Comparison of ENCODE assay signal across 1 cellular context in the genomic region with DNA sequence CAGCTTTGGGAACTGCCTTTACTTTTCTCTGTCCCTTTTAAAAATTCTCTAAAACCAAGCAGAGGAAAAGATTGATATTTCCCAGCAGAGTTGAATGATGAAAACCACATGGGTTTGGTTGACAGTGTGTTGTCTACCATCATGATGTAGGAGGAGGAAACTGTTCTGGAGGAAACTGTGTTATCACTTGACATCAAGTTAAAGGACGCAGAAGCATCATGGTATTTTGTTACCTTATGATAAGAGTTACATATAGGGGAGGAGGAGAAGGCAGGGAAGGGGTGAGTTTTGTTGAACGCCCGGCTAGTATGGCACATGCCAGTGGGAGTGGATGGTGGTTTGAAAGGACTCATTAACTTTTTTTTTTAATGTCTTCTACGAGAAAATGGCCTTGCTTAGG.
A peak's percentile ranks its signal among the peaks of the same experiment; 100 is the strongest.
TF ChIP-seq lines count a peak whose summit lies in the region.

No MANE protein-coding gene starts in this region.

TF ChIP-seq in K562, 482 proteins besides CTCF, POLR2A, EP300 and RAD21 (continued from another document and continues in another):
- TF ChIP-seq, protein P1, sequence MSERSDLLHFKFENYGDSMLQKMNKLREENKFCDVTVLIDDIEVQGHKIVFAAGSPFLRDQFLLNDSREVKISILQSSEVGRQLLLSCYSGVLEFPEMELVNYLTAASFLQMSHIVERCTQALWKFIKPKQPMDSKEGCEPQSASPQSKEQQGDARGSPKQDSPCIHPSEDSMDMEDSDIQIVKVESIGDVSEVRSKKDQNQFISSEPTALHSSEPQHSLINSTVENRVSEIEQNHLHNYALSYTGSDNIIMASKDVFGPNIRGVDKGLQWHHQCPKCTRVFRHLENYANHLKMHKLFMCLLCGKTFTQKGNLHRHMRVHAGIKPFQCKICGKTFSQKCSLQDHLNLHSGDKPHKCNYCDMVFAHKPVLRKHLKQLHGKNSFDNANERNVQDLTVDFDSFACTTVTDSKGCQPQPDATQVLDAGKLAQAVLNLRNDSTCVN (CRISPR knock-in tag; IDR thresholded peaks at IDR 0.05), result no peak
- TF ChIP-seq BCL6 (CRISPR knock-in tag; IDR thresholded peaks at IDR 0.05) (no peak), FUS (optimal IDR thresholded peaks at IDR 0.05; ENCODE audit: low read depth, low read length) (no peak), POLR3G (IDR thresholded peaks at IDR 0.05; ENCODE audit: extremely low read depth, insufficient read length, insufficient replicate concordance) (no peak), ZNF561 (CRISPR knock-in tag; conservative IDR thresholded peaks at IDR 0.05) (no peak), NR2C2 (CRISPR knock-in tag; IDR thresholded peaks at IDR 0.05) (no peak), NR2C2 (tag; IDR thresholded peaks at IDR 0.05) (0 out of 2 replicates have a peak, but pooled peaks have one; percentile 11), ARID1B (IDR thresholded peaks at IDR 0.05) (0 out of 2 replicates have a peak, but pooled peaks have one; percentile 21), ZNF76 (CRISPR knock-in tag; IDR thresholded peaks at IDR 0.05; ENCODE audit: borderline replicate concordance) (no peak), MECOM (CRISPR knock-in tag; IDR thresholded peaks at IDR 0.05) (peak; percentile 30; the same call in 1 of the 2 replicates), ZNF780A (CRISPR knock-in tag; IDR thresholded peaks at IDR 0.05) (no peak), ZNF589 (CRISPR knock-in tag; IDR thresholded peaks at IDR 0.05; ENCODE audit: low read depth) (0 out of 2 replicates have a peak, but pooled peaks have one; percentile 20), GABPB2 (CRISPR knock-in tag; conservative IDR thresholded peaks at IDR 0.05) (no peak), SRSF1 (IDR thresholded peaks at IDR 0.05; ENCODE audit: low read depth, low read length) (no peak), GATAD2A (IDR thresholded peaks at IDR 0.05) (peak; percentile 14; the same call in 1 of the 2 replicates), NFRKB (IDR thresholded peaks at IDR 0.05; ENCODE audit: low read depth) (peak; percentile 48; the same call in 1 of the 2 replicates), LEF1 (IDR thresholded peaks at IDR 0.05) (peak; percentile 31), KLF13 (tag; IDR thresholded peaks at IDR 0.05; ENCODE audit: borderline replicate concordance, low read depth) (no peak), SMARCA4 (IDR thresholded peaks at IDR 0.05) (peak; percentile 40; the same call in 1 of the 2 replicates), PHF21A (IDR thresholded peaks at IDR 0.05; ENCODE audit: borderline replicate concordance, low read depth) (no peak), EHMT2 (IDR thresholded peaks at IDR 0.05) (peak; percentile 65; the same call in 1 of the 2 replicates), EP400 (IDR thresholded peaks at IDR 0.05) (no peak), GTF2A2 (tag; IDR thresholded peaks at IDR 0.05) (0 out of 2 replicates have a peak, but pooled peaks have one; percentile 16), POLR2H (tag; IDR thresholded peaks at IDR 0.05; ENCODE audit: low read depth) (peak; percentile 18; the same call in 1 of the 2 replicates), GATAD2B (IDR thresholded peaks at IDR 0.05; ENCODE audit: borderline replicate concordance) (no peak), CTBP1 (IDR thresholded peaks at IDR 0.05; ENCODE audit: borderline replicate concordance) (peak; percentile 23; the same call in 1 of the 2 replicates), SMARCB1 (IDR thresholded peaks at IDR 0.05; ENCODE audit: insufficient read length, low read depth) (no peak), RBBP5 (IDR thresholded peaks at IDR 0.05; ENCODE audit: borderline replicate concordance, insufficient read depth, low read length, poor library complexity, severe bottlenecking) (no peak)
- TF ChIP-seq, protein P2, sequence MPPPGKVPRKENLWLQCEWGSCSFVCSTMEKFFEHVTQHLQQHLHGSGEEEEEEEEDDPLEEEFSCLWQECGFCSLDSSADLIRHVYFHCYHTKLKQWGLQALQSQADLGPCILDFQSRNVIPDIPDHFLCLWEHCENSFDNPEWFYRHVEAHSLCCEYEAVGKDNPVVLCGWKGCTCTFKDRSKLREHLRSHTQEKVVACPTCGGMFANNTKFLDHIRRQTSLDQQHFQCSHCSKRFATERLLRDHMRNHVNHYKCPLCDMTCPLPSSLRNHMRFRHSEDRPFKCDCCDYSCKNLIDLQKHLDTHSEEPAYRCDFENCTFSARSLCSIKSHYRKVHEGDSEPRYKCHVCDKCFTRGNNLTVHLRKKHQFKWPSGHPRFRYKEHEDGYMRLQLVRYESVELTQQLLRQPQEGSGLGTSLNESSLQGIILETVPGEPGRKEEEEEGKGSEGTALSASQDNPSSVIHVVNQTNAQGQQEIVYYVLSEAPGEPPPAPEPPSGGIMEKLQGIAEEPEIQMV (tag; conservative IDR thresholded peaks at IDR 0.05; ENCODE audit: low read depth), result 0 out of 2 replicates have a peak, but pooled peaks have one; percentile 21
- TF ChIP-seq, protein P3, sequence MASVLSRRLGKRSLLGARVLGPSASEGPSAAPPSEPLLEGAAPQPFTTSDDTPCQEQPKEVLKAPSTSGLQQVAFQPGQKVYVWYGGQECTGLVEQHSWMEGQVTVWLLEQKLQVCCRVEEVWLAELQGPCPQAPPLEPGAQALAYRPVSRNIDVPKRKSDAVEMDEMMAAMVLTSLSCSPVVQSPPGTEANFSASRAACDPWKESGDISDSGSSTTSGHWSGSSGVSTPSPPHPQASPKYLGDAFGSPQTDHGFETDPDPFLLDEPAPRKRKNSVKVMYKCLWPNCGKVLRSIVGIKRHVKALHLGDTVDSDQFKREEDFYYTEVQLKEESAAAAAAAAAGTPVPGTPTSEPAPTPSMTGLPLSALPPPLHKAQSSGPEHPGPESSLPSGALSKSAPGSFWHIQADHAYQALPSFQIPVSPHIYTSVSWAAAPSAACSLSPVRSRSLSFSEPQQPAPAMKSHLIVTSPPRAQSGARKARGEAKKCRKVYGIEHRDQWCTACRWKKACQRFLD (CRISPR knock-in tag; IDR thresholded peaks at IDR 0.05), result peak; percentile 71
- TF ChIP-seq, protein P4, sequence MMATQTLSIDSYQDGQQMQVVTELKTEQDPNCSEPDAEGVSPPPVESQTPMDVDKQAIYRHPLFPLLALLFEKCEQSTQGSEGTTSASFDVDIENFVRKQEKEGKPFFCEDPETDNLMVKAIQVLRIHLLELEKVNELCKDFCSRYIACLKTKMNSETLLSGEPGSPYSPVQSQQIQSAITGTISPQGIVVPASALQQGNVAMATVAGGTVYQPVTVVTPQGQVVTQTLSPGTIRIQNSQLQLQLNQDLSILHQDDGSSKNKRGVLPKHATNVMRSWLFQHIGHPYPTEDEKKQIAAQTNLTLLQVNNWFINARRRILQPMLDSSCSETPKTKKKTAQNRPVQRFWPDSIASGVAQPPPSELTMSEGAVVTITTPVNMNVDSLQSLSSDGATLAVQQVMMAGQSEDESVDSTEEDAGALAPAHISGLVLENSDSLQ (IDR thresholded peaks at IDR 0.05), result 0 out of 2 replicates have a peak, but pooled peaks have one; percentile 21
- TF ChIP-seq, protein P5, sequence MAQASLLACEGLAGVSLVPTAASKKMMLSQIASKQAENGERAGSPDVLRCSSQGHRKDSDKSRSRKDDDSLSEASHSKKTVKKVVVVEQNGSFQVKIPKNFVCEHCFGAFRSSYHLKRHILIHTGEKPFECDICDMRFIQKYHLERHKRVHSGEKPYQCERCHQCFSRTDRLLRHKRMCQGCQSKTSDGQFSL (CRISPR knock-in tag; IDR thresholded peaks at IDR 0.05), result no peak
- TF ChIP-seq, protein P5 (tag; IDR thresholded peaks at IDR 0.05), result peak in 1 of 2 experiments; percentile 64; a peak in 1 of 4 replicates
- TF ChIP-seq, protein P6, sequence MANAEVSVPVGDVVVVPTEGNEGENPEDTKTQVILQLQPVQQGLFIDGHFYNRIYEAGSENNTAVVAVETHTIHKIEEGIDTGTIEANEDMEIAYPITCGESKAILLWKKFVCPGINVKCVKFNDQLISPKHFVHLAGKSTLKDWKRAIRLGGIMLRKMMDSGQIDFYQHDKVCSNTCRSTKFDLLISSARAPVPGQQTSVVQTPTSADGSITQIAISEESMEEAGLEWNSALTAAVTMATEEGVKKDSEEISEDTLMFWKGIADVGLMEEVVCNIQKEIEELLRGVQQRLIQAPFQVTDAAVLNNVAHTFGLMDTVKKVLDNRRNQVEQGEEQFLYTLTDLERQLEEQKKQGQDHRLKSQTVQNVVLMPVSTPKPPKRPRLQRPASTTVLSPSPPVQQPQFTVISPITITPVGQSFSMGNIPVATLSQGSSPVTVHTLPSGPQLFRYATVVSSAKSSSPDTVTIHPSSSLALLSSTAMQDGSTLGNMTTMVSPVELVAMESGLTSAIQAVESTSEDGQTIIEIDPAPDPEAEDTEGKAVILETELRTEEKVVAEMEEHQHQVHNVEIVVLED (CRISPR knock-in tag; IDR thresholded peaks at IDR 0.05), result no peak
- TF ChIP-seq, protein P7, sequence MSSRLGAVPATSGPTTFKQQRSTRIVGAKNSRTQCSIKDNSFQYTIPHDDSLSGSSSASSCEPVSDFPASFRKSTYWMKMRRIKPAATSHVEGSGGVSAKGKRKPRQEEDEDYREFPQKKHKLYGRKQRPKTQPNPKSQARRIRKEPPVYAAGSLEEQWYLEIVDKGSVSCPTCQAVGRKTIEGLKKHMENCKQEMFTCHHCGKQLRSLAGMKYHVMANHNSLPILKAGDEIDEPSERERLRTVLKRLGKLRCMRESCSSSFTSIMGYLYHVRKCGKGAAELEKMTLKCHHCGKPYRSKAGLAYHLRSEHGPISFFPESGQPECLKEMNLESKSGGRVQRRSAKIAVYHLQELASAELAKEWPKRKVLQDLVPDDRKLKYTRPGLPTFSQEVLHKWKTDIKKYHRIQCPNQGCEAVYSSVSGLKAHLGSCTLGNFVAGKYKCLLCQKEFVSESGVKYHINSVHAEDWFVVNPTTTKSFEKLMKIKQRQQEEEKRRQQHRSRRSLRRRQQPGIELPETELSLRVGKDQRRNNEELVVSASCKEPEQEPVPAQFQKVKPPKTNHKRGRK (tag; IDR thresholded peaks at IDR 0.05), result no peak
- TF ChIP-seq, protein P8, sequence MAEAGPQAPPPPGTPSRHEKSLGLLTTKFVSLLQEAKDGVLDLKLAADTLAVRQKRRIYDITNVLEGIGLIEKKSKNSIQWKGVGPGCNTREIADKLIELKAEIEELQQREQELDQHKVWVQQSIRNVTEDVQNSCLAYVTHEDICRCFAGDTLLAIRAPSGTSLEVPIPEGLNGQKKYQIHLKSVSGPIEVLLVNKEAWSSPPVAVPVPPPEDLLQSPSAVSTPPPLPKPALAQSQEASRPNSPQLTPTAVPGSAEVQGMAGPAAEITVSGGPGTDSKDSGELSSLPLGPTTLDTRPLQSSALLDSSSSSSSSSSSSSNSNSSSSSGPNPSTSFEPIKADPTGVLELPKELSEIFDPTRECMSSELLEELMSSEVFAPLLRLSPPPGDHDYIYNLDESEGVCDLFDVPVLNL (CRISPR knock-in tag; IDR thresholded peaks at IDR 0.05; ENCODE audit: low read depth), result no peak
- TF ChIP-seq, protein P9, sequence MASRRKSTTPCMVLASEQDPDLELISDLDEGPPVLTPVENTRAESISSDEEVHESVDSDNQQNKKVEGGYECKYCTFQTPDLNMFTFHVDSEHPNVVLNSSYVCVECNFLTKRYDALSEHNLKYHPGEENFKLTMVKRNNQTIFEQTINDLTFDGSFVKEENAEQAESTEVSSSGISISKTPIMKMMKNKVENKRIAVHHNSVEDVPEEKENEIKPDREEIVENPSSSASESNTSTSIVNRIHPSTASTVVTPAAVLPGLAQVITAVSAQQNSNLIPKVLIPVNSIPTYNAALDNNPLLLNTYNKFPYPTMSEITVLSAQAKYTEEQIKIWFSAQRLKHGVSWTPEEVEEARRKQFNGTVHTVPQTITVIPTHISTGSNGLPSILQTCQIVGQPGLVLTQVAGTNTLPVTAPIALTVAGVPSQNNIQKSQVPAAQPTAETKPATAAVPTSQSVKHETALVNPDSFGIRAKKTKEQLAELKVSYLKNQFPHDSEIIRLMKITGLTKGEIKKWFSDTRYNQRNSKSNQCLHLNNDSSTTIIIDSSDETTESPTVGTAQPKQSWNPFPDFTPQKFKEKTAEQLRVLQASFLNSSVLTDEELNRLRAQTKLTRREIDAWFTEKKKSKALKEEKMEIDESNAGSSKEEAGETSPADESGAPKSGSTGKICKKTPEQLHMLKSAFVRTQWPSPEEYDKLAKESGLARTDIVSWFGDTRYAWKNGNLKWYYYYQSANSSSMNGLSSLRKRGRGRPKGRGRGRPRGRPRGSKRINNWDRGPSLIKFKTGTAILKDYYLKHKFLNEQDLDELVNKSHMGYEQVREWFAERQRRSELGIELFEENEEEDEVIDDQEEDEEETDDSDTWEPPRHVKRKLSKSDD (conservative IDR thresholded peaks at IDR 0.05; ENCODE audit: low read length), result no peak
- TF ChIP-seq, protein P10, sequence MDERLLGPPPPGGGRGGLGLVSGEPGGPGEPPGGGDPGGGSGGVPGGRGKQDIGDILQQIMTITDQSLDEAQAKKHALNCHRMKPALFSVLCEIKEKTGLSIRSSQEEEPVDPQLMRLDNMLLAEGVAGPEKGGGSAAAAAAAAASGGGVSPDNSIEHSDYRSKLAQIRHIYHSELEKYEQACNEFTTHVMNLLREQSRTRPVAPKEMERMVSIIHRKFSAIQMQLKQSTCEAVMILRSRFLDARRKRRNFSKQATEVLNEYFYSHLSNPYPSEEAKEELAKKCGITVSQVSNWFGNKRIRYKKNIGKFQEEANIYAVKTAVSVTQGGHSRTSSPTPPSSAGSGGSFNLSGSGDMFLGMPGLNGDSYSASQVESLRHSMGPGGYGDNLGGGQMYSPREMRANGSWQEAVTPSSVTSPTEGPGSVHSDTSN (CRISPR knock-in tag; IDR thresholded peaks at IDR 0.05; ENCODE audit: low read depth), result no peak
- TF ChIP-seq, protein P10 (tag; conservative IDR thresholded peaks at IDR 0.05; ENCODE audit: low read depth), result 0 out of 2 replicates have a peak, but pooled peaks have one; percentile 10
- TF ChIP-seq, protein P11, sequence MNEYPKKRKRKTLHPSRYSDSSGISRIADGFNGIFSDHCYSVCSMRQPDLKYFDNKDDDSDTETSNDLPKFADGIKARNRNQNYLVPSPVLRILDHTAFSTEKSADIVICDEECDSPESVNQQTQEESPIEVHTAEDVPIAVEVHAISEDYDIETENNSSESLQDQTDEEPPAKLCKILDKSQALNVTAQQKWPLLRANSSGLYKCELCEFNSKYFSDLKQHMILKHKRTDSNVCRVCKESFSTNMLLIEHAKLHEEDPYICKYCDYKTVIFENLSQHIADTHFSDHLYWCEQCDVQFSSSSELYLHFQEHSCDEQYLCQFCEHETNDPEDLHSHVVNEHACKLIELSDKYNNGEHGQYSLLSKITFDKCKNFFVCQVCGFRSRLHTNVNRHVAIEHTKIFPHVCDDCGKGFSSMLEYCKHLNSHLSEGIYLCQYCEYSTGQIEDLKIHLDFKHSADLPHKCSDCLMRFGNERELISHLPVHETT (CRISPR knock-in tag; conservative IDR thresholded peaks at IDR 0.05 in 1 of 2, IDR thresholded peaks at IDR 0.05 in 1 of 2), result peak in 1 of 2 experiments; percentile 45; a peak in 1 of 4 replicates
